Comparison of ENCODE assay signal across 1 cellular context in genomic region chr16:69057400-69058378, GRCh38.
TF ChIP-seq lines count a peak whose summit lies in the region.

No MANE protein-coding gene starts in this region.

TF ChIP-seq in WTC11, 78 proteins besides CTCF, POLR2A, EP300 and RAD21 (continued from another document):
- TF ChIP-seq USF1 (CRISPR knock-in tag; IDR thresholded peaks at IDR 0.05) = no peak
- TF ChIP-seq, protein P1, sequence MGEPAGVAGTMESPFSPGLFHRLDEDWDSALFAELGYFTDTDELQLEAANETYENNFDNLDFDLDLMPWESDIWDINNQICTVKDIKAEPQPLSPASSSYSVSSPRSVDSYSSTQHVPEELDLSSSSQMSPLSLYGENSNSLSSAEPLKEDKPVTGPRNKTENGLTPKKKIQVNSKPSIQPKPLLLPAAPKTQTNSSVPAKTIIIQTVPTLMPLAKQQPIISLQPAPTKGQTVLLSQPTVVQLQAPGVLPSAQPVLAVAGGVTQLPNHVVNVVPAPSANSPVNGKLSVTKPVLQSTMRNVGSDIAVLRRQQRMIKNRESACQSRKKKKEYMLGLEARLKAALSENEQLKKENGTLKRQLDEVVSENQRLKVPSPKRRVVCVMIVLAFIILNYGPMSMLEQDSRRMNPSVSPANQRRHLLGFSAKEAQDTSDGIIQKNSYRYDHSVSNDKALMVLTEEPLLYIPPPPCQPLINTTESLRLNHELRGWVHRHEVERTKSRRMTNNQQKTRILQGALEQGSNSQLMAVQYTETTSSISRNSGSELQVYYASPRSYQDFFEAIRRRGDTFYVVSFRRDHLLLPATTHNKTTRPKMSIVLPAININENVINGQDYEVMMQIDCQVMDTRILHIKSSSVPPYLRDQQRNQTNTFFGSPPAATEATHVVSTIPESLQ (CRISPR knock-in tag; IDR thresholded peaks at IDR 0.05) = no peak
- TF ChIP-seq RORB (CRISPR knock-in tag; IDR thresholded peaks at IDR 0.05) = no peak
- TF ChIP-seq, protein P2, sequence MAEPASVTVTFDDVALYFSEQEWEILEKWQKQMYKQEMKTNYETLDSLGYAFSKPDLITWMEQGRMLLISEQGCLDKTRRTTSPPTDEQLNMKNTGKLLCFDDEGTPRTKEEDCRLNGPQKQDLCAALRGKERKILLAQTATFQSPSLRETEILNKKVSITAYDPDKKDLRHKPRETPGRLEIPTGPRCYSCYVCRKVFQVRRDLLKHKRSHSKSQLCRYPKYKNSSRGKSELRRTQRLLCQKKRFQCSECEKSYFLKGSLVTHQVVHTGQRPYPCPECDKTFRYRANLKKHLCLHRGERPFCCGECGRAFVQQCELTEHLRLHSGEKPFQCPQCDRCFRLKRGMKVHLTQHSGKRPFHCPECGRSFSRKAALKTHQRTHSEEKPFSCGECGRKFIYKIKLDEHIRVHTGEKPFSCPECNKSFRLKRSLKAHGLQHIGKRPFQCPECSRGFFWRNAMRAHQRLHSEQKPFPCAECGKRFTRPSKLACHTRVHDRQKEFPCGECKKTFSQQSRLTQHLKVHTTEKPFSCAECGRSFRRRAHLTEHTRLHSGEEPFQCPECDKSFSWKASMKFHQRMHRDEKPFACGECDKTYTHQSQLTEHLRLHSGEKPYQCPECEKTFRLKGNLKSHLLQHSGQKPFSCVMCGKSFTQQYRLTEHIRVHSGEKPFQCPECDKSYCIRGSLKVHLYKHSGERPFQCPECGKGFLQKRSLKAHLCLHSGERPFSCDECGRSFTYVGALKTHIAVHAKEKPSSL (CRISPR knock-in tag; conservative IDR thresholded peaks at IDR 0.05) = no peak
- no peak for TF ChIP-seq PRRX2 (CRISPR knock-in tag; IDR thresholded peaks at IDR 0.05)
- no peak for TF ChIP-seq TEAD1 (CRISPR knock-in tag; IDR thresholded peaks at IDR 0.05)
- no peak for TF ChIP-seq FOXP1 (CRISPR knock-in tag; IDR thresholded peaks at IDR 0.05; ENCODE audit: borderline replicate concordance)
- no peak for TF ChIP-seq GABPB1 (CRISPR knock-in tag; IDR thresholded peaks at IDR 0.05)
- TF ChIP-seq ZBTB21 (CRISPR knock-in tag; IDR thresholded peaks at IDR 0.05; ENCODE audit: borderline replicate concordance) = no peak
